1 cellular context compared by ENCODE assay signal in genomic region chr1:109894823-109895719, GRCh38.
TF ChIP-seq lines count a peak whose summit lies in the region.

No MANE protein-coding gene starts in this region.

TF ChIP-seq in HCT116, 20 proteins besides CTCF, POLR2A, EP300 and RAD21 (continued from another document):
- TF ChIP-seq REST (IDR thresholded peaks at IDR 0.05; ENCODE audit: low read depth) (no peak), POLR2AphosphoS5 (IDR thresholded peaks at IDR 0.05; ENCODE audit: low read depth, low read length) (no peak)
